ENCODE assay signal across 1 cellular context in genomic region chr6:11232177-11232967, GRCh38.
TF ChIP-seq lines count a peak whose summit lies in the region.

Gene NEDD9, minus strand, starts transcription at chr6:11232668. Its CDS starts 153 bp downstream, at chr6:11232515.

TF ChIP-seq in K562, 482 proteins besides CTCF, POLR2A, EP300 and RAD21 (continued from another document):
- TF ChIP-seq E2F6 (IDR thresholded peaks at IDR 0.05; ENCODE audit: borderline replicate concordance in 1 of 2, extremely low read depth in 1 of 2, insufficient read depth in 1 of 2, insufficient read length in 1 of 2, low read depth in 1 of 2, low read length in 1 of 2, poor library complexity in 1 of 2, severe bottlenecking in 1 of 2) (no peak), TCF7L2 (IDR thresholded peaks at IDR 0.05; ENCODE audit: low read depth, low read length) (no peak), TBL1XR1 (IDR thresholded peaks at IDR 0.05; ENCODE audit: low read length in 2 of 2) (peak in 1 of 2 experiments; percentile 50; a peak in 1 of 4 replicates), NEUROD1 (IDR thresholded peaks at IDR 0.05; ENCODE audit: borderline replicate concordance, low read depth, low read length, partially characterized antibody) (no peak), SOX6 (IDR thresholded peaks at IDR 0.05) (0 out of 2 replicates have a peak, but pooled peaks have one; percentile 41), RBM34 (IDR thresholded peaks at IDR 0.05; ENCODE audit: borderline replicate concordance, insufficient read depth, low read length) (no peak), KAT7 (CRISPR knock-in tag; IDR thresholded peaks at IDR 0.05; ENCODE audit: borderline replicate concordance) (no peak), ZNF3 (CRISPR knock-in tag; IDR thresholded peaks at IDR 0.05) (no peak), FOXP1 (CRISPR knock-in tag; IDR thresholded peaks at IDR 0.05) (no peak), HMG20A (CRISPR knock-in tag; conservative IDR thresholded peaks at IDR 0.05) (no peak), MNT (conservative IDR thresholded peaks at IDR 0.05) (0 out of 4 replicates have a peak, but pooled peaks of 1 of the 2 experiments have one; percentile 25), ZNF263 (CRISPR knock-in tag; IDR thresholded peaks at IDR 0.05; ENCODE audit: borderline replicate concordance) (no peak), TOE1 (IDR thresholded peaks at IDR 0.05; ENCODE audit: borderline replicate concordance) (no peak), TOE1 (CRISPR knock-in tag; IDR thresholded peaks at IDR 0.05; ENCODE audit: borderline replicate concordance, low read depth) (no peak), TBP (optimal IDR thresholded peaks at IDR 0.05; ENCODE audit: low read depth, low read length) (peak; percentile 44), RBM22 (IDR thresholded peaks at IDR 0.05; ENCODE audit: low read depth, low read length, poor library complexity, severe bottlenecking) (no peak), RBM14 (IDR thresholded peaks at IDR 0.05; ENCODE audit: borderline replicate concordance, insufficient read depth, low read depth, low read length) (no peak), ZBED1 (IDR thresholded peaks at IDR 0.05) (no peak), FOXK2 (conservative IDR thresholded peaks at IDR 0.05 in 1 of 2, IDR thresholded peaks at IDR 0.05 in 1 of 2; ENCODE audit: low read depth in 2 of 2) (peak in 1 of 2 experiments; percentile 10; a peak in 1 of 4 replicates), ZNF512 (tag; IDR thresholded peaks at IDR 0.05) (no peak), ZNF23 (CRISPR knock-in tag; IDR thresholded peaks at IDR 0.05) (no peak), SNRNP70 (optimal IDR thresholded peaks at IDR 0.05; ENCODE audit: low read depth, low read length) (no peak), ZNF277 (CRISPR knock-in tag; IDR thresholded peaks at IDR 0.05; ENCODE audit: borderline replicate concordance) (no peak), ATF6 (CRISPR knock-in tag; IDR thresholded peaks at IDR 0.05) (no peak), SRF (CRISPR knock-in tag; IDR thresholded peaks at IDR 0.05) (peak in 1 of 2 experiments; percentile 27; a peak in 1 of 4 replicates), ZNF217 (CRISPR knock-in tag; IDR thresholded peaks at IDR 0.05) (no peak), MBD2 (IDR thresholded peaks at IDR 0.05; ENCODE audit: borderline replicate concordance, low read depth) (no peak), XRCC5 (IDR thresholded peaks at IDR 0.05; ENCODE audit: low read depth, low read length) (no peak), NR2C2 (CRISPR knock-in tag; IDR thresholded peaks at IDR 0.05) (no peak), NR2C2 (tag; IDR thresholded peaks at IDR 0.05) (no peak), IRF1 (CRISPR knock-in tag; IDR thresholded peaks at IDR 0.05; ENCODE audit: borderline replicate concordance) (no peak), NFRKB (IDR thresholded peaks at IDR 0.05; ENCODE audit: low read depth) (no peak), SMARCC2 (IDR thresholded peaks at IDR 0.05; ENCODE audit: low read depth) (0 out of 2 replicates have a peak, but pooled peaks have one; percentile 45), SETDB1 (IDR thresholded peaks at IDR 0.05; ENCODE audit: low read length) (no peak), TEAD2 (tag; IDR thresholded peaks at IDR 0.05) (no peak), TCF3 (CRISPR knock-in tag; IDR thresholded peaks at IDR 0.05) (no peak), ETV6 (IDR thresholded peaks at IDR 0.05; ENCODE audit: borderline replicate concordance in 1 of 2, low read depth in 2 of 2, low read length in 1 of 2) (no peak), ETV6 (CRISPR knock-in tag; IDR thresholded peaks at IDR 0.05; ENCODE audit: borderline replicate concordance) (no peak), SMARCE1 (IDR thresholded peaks at IDR 0.05) (peak; percentile 53; the same call in 1 of the 2 replicates), MTA3 (IDR thresholded peaks at IDR 0.05; ENCODE audit: borderline replicate concordance) (no peak), ZKSCAN8 (CRISPR knock-in tag; IDR thresholded peaks at IDR 0.05) (no peak), VEZF1 (CRISPR knock-in tag; IDR thresholded peaks at IDR 0.05) (peak; percentile 40; the same call in 1 of the 2 replicates), MTF1 (CRISPR knock-in tag; IDR thresholded peaks at IDR 0.05; ENCODE audit: borderline replicate concordance) (no peak), CREM (IDR thresholded peaks at IDR 0.05; ENCODE audit: low read depth) (0 out of 2 replicates have a peak, but pooled peaks have one; percentile 36), FOXP4 (CRISPR knock-in tag; IDR thresholded peaks at IDR 0.05; ENCODE audit: borderline replicate concordance) (no peak), SMARCA4 (IDR thresholded peaks at IDR 0.05) (peak; percentile 79), E2F4 (CRISPR knock-in tag; IDR thresholded peaks at IDR 0.05; ENCODE audit: low read depth) (no peak), NFYB (IDR thresholded peaks at IDR 0.05; ENCODE audit: extremely low read depth, insufficient read length) (peak; percentile 16), PPARD (CRISPR knock-in tag; IDR thresholded peaks at IDR 0.05) (no peak), ID3 (CRISPR knock-in tag; IDR thresholded peaks at IDR 0.05) (no peak), ID3 (tag; IDR thresholded peaks at IDR 0.05) (no peak), FOXJ2 (tag; IDR thresholded peaks at IDR 0.05) (no peak), POLR3A (IDR thresholded peaks at IDR 0.05; ENCODE audit: borderline replicate concordance, extremely low read depth, insufficient read depth, insufficient read length) (no peak)
